In the genomic region with DNA sequence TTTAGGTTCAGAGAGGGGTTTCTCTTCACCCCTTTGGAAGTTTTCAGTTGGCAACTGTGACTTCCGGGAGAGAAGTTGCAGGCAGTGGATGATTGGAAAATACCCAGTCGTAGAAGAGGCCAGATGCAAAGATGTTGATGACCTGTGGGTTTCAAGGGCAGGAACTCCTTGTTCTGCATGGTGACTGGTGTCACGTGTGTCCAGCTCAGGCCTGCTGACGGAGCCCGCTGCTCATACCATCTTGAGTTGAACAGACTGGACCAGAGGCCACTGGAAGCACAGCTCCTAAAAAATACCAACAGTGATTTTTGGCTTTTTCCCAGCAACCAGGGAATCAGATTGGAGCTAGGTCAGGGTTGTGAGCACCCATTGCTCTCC, we compare ENCODE assay signal across 12 cellular contexts.
DNase-seq lines count a peak whose midpoint lies in the region; ATAC-seq, FAIRE-seq and TF ChIP-seq lines count a peak whose summit lies in the region.
"Had no signal": no experiment of that assay in that cellular context is flagged by ENCODE, and none has a peak within 500 bp of the region (broad histone marks: within the 10 kb centered on the region; RNA-seq: fewer than 3 reads in every experiment).

No MANE protein-coding gene starts in this region.

- no peaks in the 10 kb centered on the region for H3K36me3 Mint-ChIP-seq in Calu3 (ENCODE audit: insufficient read depth, unreplicated experiment)
- no peaks in the 10 kb centered on the region for H3K36me3 Mint-ChIP-seq in activated CD4-positive, alpha-beta memory T cell treated with anti-CD3 and anti-CD28 coated beads for 36 hours

- H3K4me3 ChIP-seq in mammary epithelial cell (replicated peaks in 1 of 3; ENCODE audit: insufficient read depth in 1 of 3, low read depth in 2 of 3, low read length in 3 of 3) (no peak overlapping the region), kidney (ENCODE audit: low read length in 2 of 2) (peak overlapping the region; percentile 6 to 45), smooth muscle cell (no peak overlapping the region)

- FAIRE-seq in kidney (lab: Jason Lieb, UNC): no peak
- FAIRE-seq: G401.6, HTR-8/SVneo had no signal

- CTCF ChIA-PET in mammary epithelial cell (lab: Charles Lee; ENCODE audit: low non-redundant PET) (no interaction called here), Calu3 (lab: Charles Lee) (no interaction called here)
- CTCF ChIA-PET in activated CD4-positive, alpha-beta memory T cell treated with anti-CD3 and anti-CD28 coated beads for 36 hours (lab: Charles Lee): no interaction called here

- ATAC-seq in GM18519 (IDR thresholded peaks at IDR 0.05; ENCODE audit: low FRiP score, unreplicated experiment): no peak
- no peak for ATAC-seq in GM21529 (IDR thresholded peaks at IDR 0.05; ENCODE audit: unreplicated experiment)

- H3K4me1 ChIP-seq in mammary epithelial cell (ENCODE audit: insufficient read depth, low read length) (peaks cover 38% of the 10 kb centered on the region), kidney (ENCODE audit: control insufficient read depth in 1 of 2, insufficient read depth in 1 of 2, low read depth in 1 of 2, low read length in 2 of 2) (peaks cover 8 to 12% of the 10 kb centered on the region in 2 donors), smooth muscle cell (ENCODE audit: low read depth) (no peaks in the 10 kb centered on the region)

- peak overlapping the region; percentile 52 for H2AFZ ChIP-seq in mammary epithelial cell (ENCODE audit: low read depth, low read length)
- peak overlapping the region; percentile 83 for H2AFZ ChIP-seq in smooth muscle cell (ENCODE audit: low read depth)

- in situ Hi-C loops in mammary epithelial cell (cut with MboI; ENCODE audit: low sequenced_read_pairs in 2 of 2): no loop called here

- WGBS in mammary epithelial cell (ENCODE audit: low coverage, missing lambda C conversion rate): 98% methylated on average over 5 of the region's 5 CpGs
- WGBS in smooth muscle cell (ENCODE audit: low lambda C conversion rate): 88% methylated on average over 4 of the region's 5 CpGs

- DNase-seq in HCEC 1CT (peak; percentile 64), mammary epithelial cell (no peak), kidney (peak; percentile 80), smooth muscle cell (lab: John Stamatoyannopoulos, UW; ENCODE audit: unreplicated experiment) (no peak), Calu3 (no peak)
- DNase-seq in activated CD4-positive, alpha-beta memory T cell treated with anti-CD3 and anti-CD28 coated beads for 36 hours: no peak
- DNase-seq: activated CD4-positive, alpha-beta memory T cell treated with anti-CD3 and anti-CD28 coated beads, Interleukin-2, amount 10 ng/mL, durations not matched to agents 7 days and 5 days had no signal

- H3K79me2 ChIP-seq in mammary epithelial cell (ENCODE audit: insufficient read depth, low read length): no peaks in the 10 kb centered on the region
- no peaks in the 10 kb centered on the region for H3K79me2 ChIP-seq in smooth muscle cell (ENCODE audit: low read depth)

- H3K27me3 Mint-ChIP-seq in Calu3 (ENCODE audit: unreplicated experiment): no peaks in the 10 kb centered on the region
- no peaks in the 10 kb centered on the region for H3K27me3 Mint-ChIP-seq in activated CD4-positive, alpha-beta memory T cell treated with anti-CD3 and anti-CD28 coated beads for 36 hours
- H3K27me3 Mint-ChIP-seq: activated CD4-positive, alpha-beta memory T cell treated with anti-CD3 and anti-CD28 coated beads, Interleukin-2, amount 10 ng/mL, durations not matched to agents 7 days and 5 days had no signal

- no peak for TF ChIP-seq CTCF in mammary epithelial cell (conservative IDR thresholded peaks at IDR 0.05 in 1 of 2, IDR thresholded peaks at IDR 0.05 in 1 of 2; ENCODE audit: extremely low read depth in 1 of 2, insufficient read depth in 1 of 2, low read depth in 1 of 2, low read length in 2 of 2)
- no peak for TF ChIP-seq CTCF in kidney (IDR thresholded peaks at IDR 0.05; ENCODE audit: borderline replicate concordance, extremely low read depth, insufficient read depth)
- no peak for TF ChIP-seq CTCF in smooth muscle cell (IDR thresholded peaks at IDR 0.05; ENCODE audit: borderline replicate concordance, insufficient read depth, poor library complexity, severe bottlenecking)
- TF ChIP-seq CTCF in Calu3 (IDR thresholded peaks at IDR 0.05; ENCODE audit: unreplicated experiment): no peak

- peaks cover 9% of the 10 kb centered on the region for H3K4me1 Mint-ChIP-seq in Calu3 (ENCODE audit: low read depth, unreplicated experiment)
- no peaks in the 10 kb centered on the region for H3K4me1 Mint-ChIP-seq in activated CD4-positive, alpha-beta memory T cell treated with anti-CD3 and anti-CD28 coated beads for 36 hours (ENCODE audit: low read depth)
- H3K4me1 Mint-ChIP-seq: activated CD4-positive, alpha-beta memory T cell treated with anti-CD3 and anti-CD28 coated beads, Interleukin-2, amount 10 ng/mL, durations not matched to agents 7 days and 5 days had no signal

- dilution Hi-C loops in mammary epithelial cell (cut with HindIII; ENCODE audit: low sequenced_read_pairs): no loop called here

- H3K36me3 ChIP-seq in mammary epithelial cell (ENCODE audit: insufficient read depth, low read length) (no peaks in the 10 kb centered on the region), kidney (ENCODE audit: control insufficient read depth in 1 of 2, insufficient read depth in 2 of 2, low read length in 2 of 2) (no peaks in the 10 kb centered on the region), smooth muscle cell (ENCODE audit: low read depth) (no peaks in the 10 kb centered on the region)

- no peaks in the 10 kb centered on the region for H3K9me3 Mint-ChIP-seq in Calu3 (ENCODE audit: low read depth, unreplicated experiment)
- no peaks in the 10 kb centered on the region for H3K9me3 Mint-ChIP-seq in activated CD4-positive, alpha-beta memory T cell treated with anti-CD3 and anti-CD28 coated beads for 36 hours
- H3K9me3 Mint-ChIP-seq: nephron had no signal

- POLR2A ChIA-PET in activated CD4-positive, alpha-beta memory T cell treated with anti-CD3 and anti-CD28 coated beads for 36 hours (lab: Charles Lee): no interaction called here

- H3K27me3 ChIP-seq in mammary epithelial cell (ENCODE audit: insufficient read depth, low read length) (no peaks in the 10 kb centered on the region), smooth muscle cell (ENCODE audit: low read depth) (no peaks in the 10 kb centered on the region)

- H3K9ac ChIP-seq in mammary epithelial cell (ENCODE audit: insufficient read depth, low read length): peak overlapping the region; percentile 44
- H3K9ac ChIP-seq in kidney (ENCODE audit: low read length in 2 of 2): no peak overlapping the region
- H3K9ac ChIP-seq in smooth muscle cell (ENCODE audit: low read depth): no peak overlapping the region

- no peak overlapping the region for H3K27ac Mint-ChIP-seq in Calu3 (ENCODE audit: unreplicated experiment)
- H3K27ac Mint-ChIP-seq in activated CD4-positive, alpha-beta memory T cell treated with anti-CD3 and anti-CD28 coated beads for 36 hours: no peak overlapping the region
- H3K27ac Mint-ChIP-seq: activated CD4-positive, alpha-beta memory T cell treated with anti-CD3 and anti-CD28 coated beads, Interleukin-2, amount 10 ng/mL, durations not matched to agents 7 days and 5 days had no signal

- no peaks in the 10 kb centered on the region for H3F3A ChIP-seq in smooth muscle cell (ENCODE audit: low read depth)

- H4K20me1 ChIP-seq in mammary epithelial cell (ENCODE audit: insufficient read depth, low read length): no peaks in the 10 kb centered on the region
- no peaks in the 10 kb centered on the region for H4K20me1 ChIP-seq in smooth muscle cell (ENCODE audit: low read depth)

- BruUV-seq in mammary epithelial cell (replicated peaks; lab: Mats Ljungman, UMichigan) (no TSS peak), Calu3 (replicated peaks; lab: Mats Ljungman, UMichigan) (no TSS peak)

- H3K4me3 Mint-ChIP-seq in Calu3 (ENCODE audit: low read depth, unreplicated experiment): no peak overlapping the region
- H3K4me3 Mint-ChIP-seq in activated CD4-positive, alpha-beta memory T cell treated with anti-CD3 and anti-CD28 coated beads for 36 hours: no peak overlapping the region
- H3K4me3 Mint-ChIP-seq: activated CD4-positive, alpha-beta memory T cell treated with anti-CD3 and anti-CD28 coated beads, Interleukin-2, amount 10 ng/mL, durations not matched to agents 7 days and 5 days; nephron had no signal

- intact Hi-C loops in mammary epithelial cell (cut with micrococcal nuclease) (no loop called here), kidney (cut with DNase I) (no loop called here), Calu3 (cut with micrococcal nuclease; ENCODE audit: unreplicated experiment) (no loop called here)
- intact Hi-C loops in activated CD4-positive, alpha-beta memory T cell treated with anti-CD3 and anti-CD28 coated beads for 36 hours (cut with micrococcal nuclease): no loop called here

- peak overlapping the region; percentile 62 for H3K4me2 ChIP-seq in mammary epithelial cell (ENCODE audit: insufficient read depth, low read depth, low read length)
- H3K4me2 ChIP-seq in smooth muscle cell: no peak overlapping the region

- no peak overlapping the region for H3K27ac ChIP-seq in mammary epithelial cell (ENCODE audit: insufficient read depth, low read depth, low read length)
- peak overlapping the region; percentile 64 to 69 for H3K27ac ChIP-seq in kidney (ENCODE audit: low read depth in 2 of 2, low read length in 2 of 2)
- peak overlapping the region; percentile 6 for H3K27ac ChIP-seq in smooth muscle cell (ENCODE audit: low read depth)

- H3K9me3 ChIP-seq in mammary epithelial cell (replicated peaks; ENCODE audit: insufficient read depth, low read length) (no peaks in the 10 kb centered on the region), kidney (ENCODE audit: control insufficient read depth in 1 of 2, low read length in 2 of 2) (no peaks in the 10 kb centered on the region), smooth muscle cell (replicated peaks; ENCODE audit: low read depth) (no peaks in the 10 kb centered on the region)

Comparison
In these comparisons a context has a peak if more than half of its experiments do, and no peak if none do; other contexts are left out.
1. DNase-seq: peak in HCEC 1CT (single experiment) and kidney (single experiment); none in mammary epithelial cell (single experiment), smooth muscle cell (single experiment), Calu3 (single experiment) and activated CD4-positive, alpha-beta memory T cell treated with anti-CD3 and anti-CD28 coated beads for 36 hours (single experiment).
2. H3K4me3 ChIP-seq: peak in kidney (2 of 2); none in mammary epithelial cell (0 of 3) and smooth muscle cell (single experiment).